Comparison of ENCODE assay signal across 2 cellular contexts in genomic region chr7:72492446-72492845, GRCh38.
TF ChIP-seq lines count a peak whose summit lies in the region.

No MANE protein-coding gene starts in this region.

TF ChIP-seq in SK-N-SH, 30 proteins besides CTCF, POLR2A, EP300 and RAD21 (continued from another document):
- TF ChIP-seq, protein P1, sequence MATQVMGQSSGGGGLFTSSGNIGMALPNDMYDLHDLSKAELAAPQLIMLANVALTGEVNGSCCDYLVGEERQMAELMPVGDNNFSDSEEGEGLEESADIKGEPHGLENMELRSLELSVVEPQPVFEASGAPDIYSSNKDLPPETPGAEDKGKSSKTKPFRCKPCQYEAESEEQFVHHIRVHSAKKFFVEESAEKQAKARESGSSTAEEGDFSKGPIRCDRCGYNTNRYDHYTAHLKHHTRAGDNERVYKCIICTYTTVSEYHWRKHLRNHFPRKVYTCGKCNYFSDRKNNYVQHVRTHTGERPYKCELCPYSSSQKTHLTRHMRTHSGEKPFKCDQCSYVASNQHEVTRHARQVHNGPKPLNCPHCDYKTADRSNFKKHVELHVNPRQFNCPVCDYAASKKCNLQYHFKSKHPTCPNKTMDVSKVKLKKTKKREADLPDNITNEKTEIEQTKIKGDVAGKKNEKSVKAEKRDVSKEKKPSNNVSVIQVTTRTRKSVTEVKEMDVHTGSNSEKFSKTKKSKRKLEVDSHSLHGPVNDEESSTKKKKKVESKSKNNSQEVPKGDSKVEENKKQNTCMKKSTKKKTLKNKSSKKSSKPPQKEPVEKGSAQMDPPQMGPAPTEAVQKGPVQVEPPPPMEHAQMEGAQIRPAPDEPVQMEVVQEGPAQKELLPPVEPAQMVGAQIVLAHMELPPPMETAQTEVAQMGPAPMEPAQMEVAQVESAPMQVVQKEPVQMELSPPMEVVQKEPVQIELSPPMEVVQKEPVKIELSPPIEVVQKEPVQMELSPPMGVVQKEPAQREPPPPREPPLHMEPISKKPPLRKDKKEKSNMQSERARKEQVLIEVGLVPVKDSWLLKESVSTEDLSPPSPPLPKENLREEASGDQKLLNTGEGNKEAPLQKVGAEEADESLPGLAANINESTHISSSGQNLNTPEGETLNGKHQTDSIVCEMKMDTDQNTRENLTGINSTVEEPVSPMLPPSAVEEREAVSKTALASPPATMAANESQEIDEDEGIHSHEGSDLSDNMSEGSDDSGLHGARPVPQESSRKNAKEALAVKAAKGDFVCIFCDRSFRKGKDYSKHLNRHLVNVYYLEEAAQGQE (IDR thresholded peaks at IDR 0.05; ENCODE audit: low read depth, low read length), result no peak
- TF ChIP-seq, protein P2, sequence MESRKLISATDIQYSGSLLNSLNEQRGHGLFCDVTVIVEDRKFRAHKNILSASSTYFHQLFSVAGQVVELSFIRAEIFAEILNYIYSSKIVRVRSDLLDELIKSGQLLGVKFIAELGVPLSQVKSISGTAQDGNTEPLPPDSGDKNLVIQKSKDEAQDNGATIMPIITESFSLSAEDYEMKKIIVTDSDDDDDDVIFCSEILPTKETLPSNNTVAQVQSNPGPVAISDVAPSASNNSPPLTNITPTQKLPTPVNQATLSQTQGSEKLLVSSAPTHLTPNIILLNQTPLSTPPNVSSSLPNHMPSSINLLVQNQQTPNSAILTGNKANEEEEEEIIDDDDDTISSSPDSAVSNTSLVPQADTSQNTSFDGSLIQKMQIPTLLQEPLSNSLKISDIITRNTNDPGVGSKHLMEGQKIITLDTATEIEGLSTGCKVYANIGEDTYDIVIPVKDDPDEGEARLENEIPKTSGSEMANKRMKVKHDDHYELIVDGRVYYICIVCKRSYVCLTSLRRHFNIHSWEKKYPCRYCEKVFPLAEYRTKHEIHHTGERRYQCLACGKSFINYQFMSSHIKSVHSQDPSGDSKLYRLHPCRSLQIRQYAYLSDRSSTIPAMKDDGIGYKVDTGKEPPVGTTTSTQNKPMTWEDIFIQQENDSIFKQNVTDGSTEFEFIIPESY (IDR thresholded peaks at IDR 0.05; ENCODE audit: borderline replicate concordance, low read depth), result no peak
- TF ChIP-seq FOXJ3 (CRISPR knock-in tag; IDR thresholded peaks at IDR 0.05), result 0 out of 2 replicates have a peak, but pooled peaks have one; percentile 19

TF ChIP-seq in SK-N-SH treated with all-trans-retinoic acid at 6 μM for 48 hours, 23 proteins besides CTCF, POLR2A, EP300 and RAD21 (continued from another document):
- TF ChIP-seq ZNF8 (CRISPR knock-in tag; IDR thresholded peaks at IDR 0.05) (no peak), ISL1 (CRISPR knock-in tag; IDR thresholded peaks at IDR 0.05) (no peak), RARB (CRISPR knock-in tag; IDR thresholded peaks at IDR 0.05) (no peak), SNAI2 (CRISPR knock-in tag; IDR thresholded peaks at IDR 0.05) (no peak), ZNF565 (CRISPR knock-in tag; conservative IDR thresholded peaks at IDR 0.05; ENCODE audit: low read depth) (no peak), GLIS3 (CRISPR knock-in tag; IDR thresholded peaks at IDR 0.05) (no peak), CSDC2 (CRISPR knock-in tag; IDR thresholded peaks at IDR 0.05) (no peak)
- TF ChIP-seq, protein P3, sequence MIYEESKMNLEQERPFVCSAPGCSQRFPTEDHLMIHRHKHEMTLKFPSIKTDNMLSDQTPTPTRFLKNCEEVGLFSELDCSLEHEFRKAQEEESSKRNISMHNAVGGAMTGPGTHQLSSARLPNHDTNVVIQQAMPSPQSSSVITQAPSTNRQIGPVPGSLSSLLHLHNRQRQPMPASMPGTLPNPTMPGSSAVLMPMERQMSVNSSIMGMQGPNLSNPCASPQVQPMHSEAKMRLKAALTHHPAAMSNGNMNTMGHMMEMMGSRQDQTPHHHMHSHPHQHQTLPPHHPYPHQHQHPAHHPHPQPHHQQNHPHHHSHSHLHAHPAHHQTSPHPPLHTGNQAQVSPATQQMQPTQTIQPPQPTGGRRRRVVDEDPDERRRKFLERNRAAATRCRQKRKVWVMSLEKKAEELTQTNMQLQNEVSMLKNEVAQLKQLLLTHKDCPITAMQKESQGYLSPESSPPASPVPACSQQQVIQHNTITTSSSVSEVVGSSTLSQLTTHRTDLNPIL (CRISPR knock-in tag; IDR thresholded peaks at IDR 0.05; ENCODE audit: low read depth), result no peak
TF ChIP-seq in SK-N-SH treated with all-trans-retinoic acid at 6 μM for 48 hours: peak in this region for 0.
